22 cellular contexts compared by ENCODE assay signal in genomic region chr11:130525307-130525706, GRCh38.
"Had no signal": no experiment of that assay in that cellular context is flagged by ENCODE, and none has a peak within 500 bp of the region (broad histone marks: within the 10 kb centered on the region; RNA-seq: fewer than 3 reads in every experiment).

No MANE protein-coding gene starts in this region.

- H3K9me3 ChIP-seq: heart right ventricle, lower lobe of right lung, neutrophil, psoas muscle, sigmoid colon, stomach, thoracic aorta, transverse colon had no signal

- FAIRE-seq: frontal cortex, islet of Langerhans had no signal

- H3K4me3 ChIP-seq: dorsolateral prefrontal cortex, heart right ventricle, lower lobe of right lung, psoas muscle, sigmoid colon, skin epidermis, stomach, thoracic aorta, transverse colon had no signal

- H3K27ac ChIP-seq: dorsolateral prefrontal cortex, lower lobe of right lung, neutrophil, psoas muscle, sigmoid colon, stomach, thoracic aorta, transverse colon had no signal

- H3K27me3 ChIP-seq: heart right ventricle, neutrophil, sigmoid colon, stomach, transverse colon had no signal

- DNase-seq: cortex of kidney; dorsolateral prefrontal cortex; effector CD8-positive, alpha-beta T cell; heart right ventricle; hypothalamus; kidney glomerular epithelial cell; lower lobe of right lung; midbrain; psoas muscle; retina; sigmoid colon; stimulated activated CD4-positive, alpha-beta T cell treated with anti-CD3 and anti-CD28 coated beads, Interleukin-2, amount 100 ng/mL, for 24 hours; stimulated activated naive CD4-positive, alpha-beta T cell; stomach; substantia nigra; transverse colon had no signal

- H3K36me3 ChIP-seq: heart right ventricle, lower lobe of right lung, neutrophil, sigmoid colon, stomach, thoracic aorta, transverse colon had no signal

- ATAC-seq: heart right ventricle; lower lobe of right lung; natural killer cell treated with Interleukin-12 subunit alpha and Interleukin-12 subunit beta and Interleukin-15 and Interleukin-18, amount 100 ng/mL, for 72 hours; psoas muscle had no signal
